ENCODE assay signal across 8 cellular contexts in genomic region chr3:136819784-136820640, GRCh38. TPM values are rescaled to one million over a fixed set of nuclear protein-coding genes. Genes with fewer than 3 reads are reported as not detected.
DNase-seq lines count a peak whose midpoint lies in the region; ATAC-seq and TF ChIP-seq lines count a peak whose summit lies in the region.

No MANE protein-coding gene starts in this region.

- H3K27ac Mint-ChIP-seq in T-helper 1 cell treated with Interleukin-12 subunit alpha and Interleukin-12 subunit beta and Interleukin-4 antibody, amounts not matched to agents 30 μg/mL and 1 μg/mL, for 36 hours: no peak overlapping the region

- H3K4me1 ChIP-seq in iPS-18a (ENCODE audit: control insufficient read depth, low read depth, low read length) (peaks cover 14% of the 10 kb centered on the region), sigmoid colon (peaks cover 0 to 16% (median 14%) of the 10 kb centered on the region in 4 donors)

- H3K9me3 ChIP-seq in iPS-18a (ENCODE audit: control insufficient read depth, low read depth, low read length) (no peaks in the 10 kb centered on the region), sigmoid colon (peaks cover 0 to 2% (median 0%) of the 10 kb centered on the region in 4 donors)

- WGBS in sigmoid colon, 2 donors: 4 to 5% methylated on average over 49 of the region's 49 CpGs

- H3K27ac ChIP-seq in iPS-18a (ENCODE audit: low read length) (no peak overlapping the region), sigmoid colon (peak overlapping the region; percentile 59 to 84 (median 68))

- peak; percentile 67 for DNase-seq in D341Med (ENCODE audit: low spot score)
- peak; percentile 69 for DNase-seq in KBM-7
- peak; percentile 18 for DNase-seq in brain pericyte (ENCODE audit: low read depth, low spot score)
- DNase-seq in sigmoid colon: peak; percentile 74
- DNase-seq in SIG-M5 (lab: John Stamatoyannopoulos, UW): no peak

- H3K36me3 ChIP-seq in iPS-18a (ENCODE audit: control insufficient read depth, low read depth, low read length) (no peaks in the 10 kb centered on the region), sigmoid colon (no peaks in the 10 kb centered on the region)

- H3K27me3 ChIP-seq in iPS-18a (ENCODE audit: control insufficient read depth, insufficient read depth, low read length) (peaks cover 32% of the 10 kb centered on the region), sigmoid colon (no peaks in the 10 kb centered on the region)

- no peak for ATAC-seq in HG02852 (IDR thresholded peaks at IDR 0.05; ENCODE audit: unreplicated experiment)

- no peak for TF ChIP-seq EP300 in sigmoid colon (IDR thresholded peaks at IDR 0.05)

- H3K4me3 ChIP-seq in iPS-18a (ENCODE audit: low read length): peak overlapping the region; percentile 73
- peak overlapping the region; percentile 57 to 68 (median 62) for H3K4me3 ChIP-seq in sigmoid colon

- in situ Hi-C loops in KBM-7 (cut with MboI; ENCODE audit: low pct_unique_long_range_greater_than_20kb, low sequenced_read_pairs): no loop called here

- peak overlapping the region; percentile 51 for H3K9ac ChIP-seq in iPS-18a (ENCODE audit: low read length)

- TF ChIP-seq CTCF in sigmoid colon (IDR thresholded peaks at IDR 0.05): no peak

- intact Hi-C loops in sigmoid colon (cut with DNase I): loop anchor here (2.0 to 5.0 kb wide), 2 partner anchors 42 to 67 kb away; partner anchors contain the start of genes NCK1 and STAG1

- H3K9me3 Mint-ChIP-seq in T-helper 1 cell treated with Interleukin-12 subunit alpha and Interleukin-12 subunit beta and Interleukin-4 antibody, amounts not matched to agents 30 μg/mL and 1 μg/mL, for 36 hours: peaks cover 13% of the 10 kb centered on the region

- peaks cover 20% of the 10 kb centered on the region for H3K4me1 Mint-ChIP-seq in T-helper 1 cell treated with Interleukin-12 subunit alpha and Interleukin-12 subunit beta and Interleukin-4 antibody, amounts not matched to agents 30 μg/mL and 1 μg/mL, for 36 hours (ENCODE audit: low read depth)

- TF ChIP-seq POLR2A in sigmoid colon (IDR thresholded peaks at IDR 0.05): no peak

- peaks cover 5% of the 10 kb centered on the region for H3K36me3 Mint-ChIP-seq in T-helper 1 cell treated with Interleukin-12 subunit alpha and Interleukin-12 subunit beta and Interleukin-4 antibody, amounts not matched to agents 30 μg/mL and 1 μg/mL, for 36 hours (ENCODE audit: low read depth)

- H3K4me3 Mint-ChIP-seq in T-helper 1 cell treated with Interleukin-12 subunit alpha and Interleukin-12 subunit beta and Interleukin-4 antibody, amounts not matched to agents 30 μg/mL and 1 μg/mL, for 36 hours: peak overlapping the region; percentile 88

- peaks cover 63% of the 10 kb centered on the region for H3K27me3 Mint-ChIP-seq in T-helper 1 cell treated with Interleukin-12 subunit alpha and Interleukin-12 subunit beta and Interleukin-4 antibody, amounts not matched to agents 30 μg/mL and 1 μg/mL, for 36 hours (ENCODE audit: low read depth)

RNA-seq across cellular contexts. Expression of gene SLC35G2, which starts 1.1 kb away (rescaled TPM):
- total RNA-seq in sigmoid colon: 1 to 10 TPM; 3.4 to 8.0 (median 5.3) TPM
- polyA plus RNA-seq in sigmoid colon: 1 to 10 TPM in 2 of 3 donors, under 1 TPM in 1; 0.69 to 1.8 (median 1.2) TPM

RNA-seq across cellular contexts. Expression of gene NCK1, which starts 42.0 kb away (rescaled TPM):
- total RNA-seq in sigmoid colon: 10 to 100 TPM; 37.2 to 55.1 (median 47.0) TPM
- polyA plus RNA-seq in sigmoid colon: 10 to 100 TPM; 25.5 to 34.2 (median 31.9) TPM
